Comparison of ENCODE assay signal across 1 cellular context in the genomic region with DNA sequence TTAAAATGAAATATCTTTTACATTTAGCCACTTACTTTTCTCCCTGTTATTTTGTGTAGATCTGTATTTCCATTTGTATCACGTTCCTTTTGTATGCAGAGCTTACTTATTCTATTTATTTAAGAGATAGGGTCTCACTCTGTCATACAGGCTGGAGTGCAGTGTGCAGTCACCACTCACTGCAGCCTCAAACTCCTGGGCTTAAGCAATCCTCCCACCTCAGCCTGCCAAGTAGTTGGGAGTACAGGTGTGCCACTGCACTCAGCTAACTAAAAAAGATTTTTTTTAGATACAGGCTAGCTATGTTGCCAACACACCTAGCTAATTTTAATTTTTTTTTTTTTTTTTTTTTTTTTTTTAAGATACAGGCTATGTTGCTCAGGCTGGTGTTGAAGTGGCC.
TF ChIP-seq lines count a peak whose summit lies in the region.

No MANE protein-coding gene starts in this region.

TF ChIP-seq in HepG2, 621 proteins besides CTCF, POLR2A, EP300 and RAD21:
- no peak for TF ChIP-seq MAFK (conservative IDR thresholded peaks at IDR 0.05 in 1 of 2, IDR thresholded peaks at IDR 0.05 in 1 of 2; ENCODE audit: low read length in 2 of 2)
